Comparison of ENCODE assay signal across 13 cellular contexts in genomic region chr9:128204858-128205257, GRCh38. TPM values are rescaled to one million over a fixed set of nuclear protein-coding genes. Genes with fewer than 3 reads are reported as not detected.
DNase-seq lines count a peak whose midpoint lies in the region; ATAC-seq and TF ChIP-seq lines count a peak whose summit lies in the region.
"Had no signal": no experiment of that assay in that cellular context is flagged by ENCODE, and none has a peak within 500 bp of the region (broad histone marks: within the 10 kb centered on the region; RNA-seq: fewer than 3 reads in every experiment).

No MANE protein-coding gene starts in this region.

- H3K27ac Mint-ChIP-seq in activated T-helper 17 cell treated with anti-CD3 and anti-CD28 coated beads, Interleukin-2, amount 50 U/mL, for 72 hours = no peak overlapping the region
- H3K27ac Mint-ChIP-seq in mesothelial cell of epicardium = no peak overlapping the region
- H3K27ac Mint-ChIP-seq in activated naive CD4-positive, alpha-beta T cell treated with anti-CD3 and anti-CD28 coated beads for 36 hours = no peak overlapping the region

- TF ChIP-seq CTCF in mesothelial cell of epicardium (IDR thresholded peaks at IDR 0.05; ENCODE audit: unreplicated experiment) (no peak), GM20000 (IDR thresholded peaks at IDR 0.05; ENCODE audit: extremely low read depth, missing control alignments) (no peak)

- peak overlapping the region in 6 of 10 experiments; percentile 64 to 76 (median 72); a peak in 5 of 20 replicates for H3K4me3 ChIP-seq in BLaER1 treated with 17β-estradiol and CSF1 and Interleukin-3, amounts not matched to agents 10 nM and 100 nM

- H3K9me3 Mint-ChIP-seq in activated T-helper 17 cell treated with anti-CD3 and anti-CD28 coated beads, Interleukin-2, amount 50 U/mL, for 72 hours = no peaks in the 10 kb centered on the region
- no peaks in the 10 kb centered on the region for H3K9me3 Mint-ChIP-seq in mesothelial cell of epicardium
- H3K9me3 Mint-ChIP-seq in activated naive CD4-positive, alpha-beta T cell treated with anti-CD3 and anti-CD28 coated beads for 36 hours = no peaks in the 10 kb centered on the region

- H3K9ac ChIP-seq in BLaER1 treated with 17β-estradiol and CSF1 and Interleukin-3, amounts not matched to agents 10 nM and 100 nM = peak overlapping the region in 6 of 11 experiments; percentile 64 to 81 (median 77); a peak in 9 of 22 replicates

- DNase-seq in mesothelial cell of epicardium (ENCODE audit: low spot score in 2 of 2, unreplicated experiment in 2 of 2) = no peak
- no peak for DNase-seq in GM20000 (ENCODE audit: low spot score)
- no peak for DNase-seq in HEK293T (ENCODE audit: extremely low spot score)
- DNase-seq in activated naive CD4-positive, alpha-beta T cell treated with anti-CD3 and anti-CD28 coated beads for 36 hours = no peak
- DNase-seq: amniotic stem cell; GOT3; midbrain; NCI-H2081 treated with DMSO at 0.1 percent for 48 hours; RPMI8226; stimulated activated CD4-positive, alpha-beta T cell treated with anti-CD3 and anti-CD28 coated beads, Interleukin-2, amount 100 ng/mL, for 48 hours had no signal

- POLR2A ChIA-PET in HEK293T (lab: Yijun Ruan, JAX) = interaction anchor here (0.9 kb wide), 1 partner anchor 71 kb away, joined by 3 read pairs; the partner anchor contains the start of genes GOLGA2 and SWI5

- H3K9me3 ChIP-seq in BLaER1 treated with 17β-estradiol and CSF1 and Interleukin-3, amounts not matched to agents 10 nM and 100 nM (replicated peaks in 1 of 11) = no peaks in the 10 kb centered on the region
- H3K9me3 ChIP-seq: tibial artery had no signal

- peaks cover 0 to 3% (median 0%) of the 10 kb centered on the region in 11 experiments; a peak in 2 of 22 replicates for H3K27me3 ChIP-seq in BLaER1 treated with 17β-estradiol and CSF1 and Interleukin-3, amounts not matched to agents 10 nM and 100 nM

- H3K27me3 Mint-ChIP-seq in activated T-helper 17 cell treated with anti-CD3 and anti-CD28 coated beads, Interleukin-2, amount 50 U/mL, for 72 hours = peaks cover 4% of the 10 kb centered on the region
- H3K27me3 Mint-ChIP-seq in mesothelial cell of epicardium (ENCODE audit: low read depth) = peaks cover 8% of the 10 kb centered on the region
- H3K27me3 Mint-ChIP-seq in activated naive CD4-positive, alpha-beta T cell treated with anti-CD3 and anti-CD28 coated beads for 36 hours (ENCODE audit: low read depth) = peaks cover 8% of the 10 kb centered on the region

- no peaks in the 10 kb centered on the region for H3K36me3 Mint-ChIP-seq in activated T-helper 17 cell treated with anti-CD3 and anti-CD28 coated beads, Interleukin-2, amount 50 U/mL, for 72 hours (ENCODE audit: low read depth)
- H3K36me3 Mint-ChIP-seq in mesothelial cell of epicardium = no peaks in the 10 kb centered on the region
- no peaks in the 10 kb centered on the region for H3K36me3 Mint-ChIP-seq in activated naive CD4-positive, alpha-beta T cell treated with anti-CD3 and anti-CD28 coated beads for 36 hours (ENCODE audit: low read depth)

- peak overlapping the region; percentile 97 to 100 (median 99) for H3K4me2 ChIP-seq in BLaER1 treated with 17β-estradiol and CSF1 and Interleukin-3, amounts not matched to agents 10 nM and 100 nM

- intact Hi-C loops in activated naive CD4-positive, alpha-beta T cell treated with anti-CD3 and anti-CD28 coated beads for 36 hours (cut with micrococcal nuclease) = no loop called here

- H3K36me3 ChIP-seq in BLaER1 treated with 17β-estradiol and CSF1 and Interleukin-3, amounts not matched to agents 10 nM and 100 nM = no peaks in the 10 kb centered on the region
- H3K36me3 ChIP-seq: tibial artery had no signal

- H3K4me3 Mint-ChIP-seq in activated T-helper 17 cell treated with anti-CD3 and anti-CD28 coated beads, Interleukin-2, amount 50 U/mL, for 72 hours = peak overlapping the region; percentile 56
- H3K4me3 Mint-ChIP-seq in mesothelial cell of epicardium = peak overlapping the region; percentile 78
- H3K4me3 Mint-ChIP-seq in activated naive CD4-positive, alpha-beta T cell treated with anti-CD3 and anti-CD28 coated beads for 36 hours = no peak overlapping the region

- CTCF ChIA-PET in HEK293T (lab: Yijun Ruan, JAX) = no interaction called here
- CTCF ChIA-PET in activated naive CD4-positive, alpha-beta T cell treated with anti-CD3 and anti-CD28 coated beads for 36 hours (lab: Charles Lee) = no interaction called here

- no peaks in the 10 kb centered on the region for H4K20me1 ChIP-seq in BLaER1 treated with 17β-estradiol and CSF1 and Interleukin-3, amounts not matched to agents 10 nM and 100 nM

- ATAC-seq in activated T-helper 17 cell treated with anti-CD3 and anti-CD28 coated beads, Interleukin-2, amount 50 U/mL, for 72 hours (replicated peaks) = no peak

- peak overlapping the region in 5 of 11 experiments; percentile 63 to 67 (median 66); a peak in 10 of 22 replicates for H3K27ac ChIP-seq in BLaER1 treated with 17β-estradiol and CSF1 and Interleukin-3, amounts not matched to agents 10 nM and 100 nM

- H3K4me1 Mint-ChIP-seq in activated T-helper 17 cell treated with anti-CD3 and anti-CD28 coated beads, Interleukin-2, amount 50 U/mL, for 72 hours = peaks cover 15% of the 10 kb centered on the region
- peaks cover 12% of the 10 kb centered on the region for H3K4me1 Mint-ChIP-seq in mesothelial cell of epicardium
- H3K4me1 Mint-ChIP-seq in activated naive CD4-positive, alpha-beta T cell treated with anti-CD3 and anti-CD28 coated beads for 36 hours (ENCODE audit: low read depth) = peaks cover 12% of the 10 kb centered on the region

- H3K4me1 ChIP-seq in BLaER1 treated with 17β-estradiol and CSF1 and Interleukin-3, amounts not matched to agents 10 nM and 100 nM = peaks cover 46 to 76% (median 68%) of the 10 kb centered on the region in 10 experiments

TF ChIP-seq in HEK293T, 16 proteins besides CTCF, POLR2A, EP300 and RAD21:
- TF ChIP-seq FOXK2 (IDR thresholded peaks at IDR 0.05) (no peak), ZNF384 (IDR thresholded peaks at IDR 0.05) (no peak)
TF ChIP-seq in HEK293T: peak in this region for 0.

RNA-seq across cellular contexts. Expression of gene DNM1, which starts 1.7 kb away (rescaled TPM):
- total RNA-seq in activated T-helper 17 cell treated with anti-CD3 and anti-CD28 coated beads, Interleukin-2, amount 50 U/mL, for 72 hours = 1 to 10 TPM in 1 of 2 donors, under 1 TPM in 1; 0.84 to 9.2 TPM
- total RNA-seq in mesothelial cell of epicardium = 86.8 to 98.6 TPM (median 89.2 TPM) in 3 replicates
- under 1 TPM; 0.07 to 0.77 TPM for total RNA-seq in activated naive CD4-positive, alpha-beta T cell treated with anti-CD3 and anti-CD28 coated beads for 36 hours

RNA-seq across cellular contexts. Expression of gene CIZ1, which starts 13.5 kb away (rescaled TPM):
- total RNA-seq in activated T-helper 17 cell treated with anti-CD3 and anti-CD28 coated beads, Interleukin-2, amount 50 U/mL, for 72 hours = 100 to 1,000 TPM; 113 to 123 TPM
- total RNA-seq in mesothelial cell of epicardium = 152 to 157 TPM (median 155 TPM) in 3 replicates
- 10 to 100 TPM; 79.5 to 82.8 TPM for total RNA-seq in activated naive CD4-positive, alpha-beta T cell treated with anti-CD3 and anti-CD28 coated beads for 36 hours

RNA-seq across cellular contexts. Expression of gene BBLN, which starts 44.8 kb away (rescaled TPM):
- 10 to 100 TPM; 65.7 to 71.9 TPM for total RNA-seq in activated T-helper 17 cell treated with anti-CD3 and anti-CD28 coated beads, Interleukin-2, amount 50 U/mL, for 72 hours
- total RNA-seq in mesothelial cell of epicardium = 60.7 to 64.4 TPM (median 63.1 TPM) in 3 replicates
- total RNA-seq in activated naive CD4-positive, alpha-beta T cell treated with anti-CD3 and anti-CD28 coated beads for 36 hours = 10 to 100 TPM; 73.3 to 77.7 TPM

RNA-seq across cellular contexts. Expression of gene LCN2, which starts 55.6 kb away (rescaled TPM):
- total RNA-seq in activated T-helper 17 cell treated with anti-CD3 and anti-CD28 coated beads, Interleukin-2, amount 50 U/mL, for 72 hours = not detected
- total RNA-seq in mesothelial cell of epicardium = not detected in 3 replicates
- not detected for total RNA-seq in activated naive CD4-positive, alpha-beta T cell treated with anti-CD3 and anti-CD28 coated beads for 36 hours
